ENCODE assay signal across 16 cellular contexts in the genomic region with DNA sequence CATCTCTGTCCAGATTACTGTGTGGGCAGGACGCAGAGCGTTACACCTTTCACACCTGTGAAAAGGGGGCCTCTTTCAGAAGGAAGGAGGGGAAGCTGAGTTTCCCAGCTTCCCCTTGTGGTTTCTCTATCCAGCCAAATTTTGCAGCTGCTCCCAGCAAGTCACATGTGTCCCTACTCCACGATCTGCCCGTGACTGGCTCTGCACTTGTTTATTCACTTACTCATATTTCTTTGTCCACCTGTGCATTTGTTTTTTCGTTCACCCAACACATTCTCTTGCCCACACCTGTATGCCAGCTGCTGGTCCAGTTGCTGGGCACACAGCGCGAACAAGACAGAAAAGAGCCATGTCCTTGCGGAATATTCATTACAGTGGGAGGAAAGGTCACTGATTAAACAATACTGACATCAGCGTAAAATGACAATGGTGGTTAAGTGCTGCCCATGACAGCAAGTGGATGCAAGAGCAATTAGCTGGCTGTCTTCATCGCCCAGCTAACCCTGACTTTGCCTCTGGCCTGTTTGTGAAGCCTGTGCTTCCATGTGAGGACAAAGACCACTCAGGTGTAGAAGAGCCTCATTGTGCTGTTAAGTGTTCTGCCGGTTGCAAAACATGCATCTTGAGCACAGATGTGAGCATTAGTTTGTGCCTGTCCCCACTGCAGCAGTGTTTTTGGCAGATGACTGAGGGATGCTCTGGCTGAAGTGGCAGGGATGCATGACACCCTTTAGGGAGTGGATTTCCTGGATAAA. TPM values are rescaled to one million over a fixed set of nuclear protein-coding genes. Genes with fewer than 3 reads are reported as not detected.
DNase-seq lines count a peak whose midpoint lies in the region; ATAC-seq and TF ChIP-seq lines count a peak whose summit lies in the region.
"Had no signal": no experiment of that assay in that cellular context is flagged by ENCODE, and none has a peak within 500 bp of the region (broad histone marks: within the 10 kb centered on the region; RNA-seq: fewer than 3 reads in every experiment).

No MANE protein-coding gene starts in this region.

- peak overlapping the region; percentile 25 for H4K8ac ChIP-seq in mesenchymal stem cell (ENCODE audit: low read length)

- peak; percentile 20; the same call in 1 of the 2 replicates for ATAC-seq in PC-3
- ATAC-seq in HG02763 (IDR thresholded peaks at IDR 0.05; ENCODE audit: unreplicated experiment) = no peak
- ATAC-seq in HG02623 (IDR thresholded peaks at IDR 0.05; ENCODE audit: unreplicated experiment) = no peak
- ATAC-seq: gastrocnemius medialis, psoas muscle had no signal

- H3K36me3 ChIP-seq in PC-3 (ENCODE audit: low read depth, low read length) (no peaks in the 10 kb centered on the region), mesenchymal stem cell (ENCODE audit: control insufficient read depth in 1 of 2, insufficient read depth in 2 of 2, low read depth in 1 of 2, low read length in 2 of 2) (no peaks in the 10 kb centered on the region)
- H3K36me3 ChIP-seq: cardiac muscle cell, gastrocnemius medialis had no signal

- H3K27ac ChIP-seq in PC-3 (ENCODE audit: low read length) = no peak overlapping the region
- H3K27ac ChIP-seq in mesenchymal stem cell (ENCODE audit: low read length, poor library complexity, severe bottlenecking) = no peak overlapping the region
- H3K27ac ChIP-seq: cardiac muscle cell, gastrocnemius medialis, psoas muscle had no signal

- H3K4me3 ChIP-seq in PC-3 (ENCODE audit: low read length) (no peak overlapping the region), mesenchymal stem cell (ENCODE audit: insufficient read depth in 1 of 2, low read depth in 1 of 2, low read length in 2 of 2) (no peak overlapping the region)
- H3K4me3 ChIP-seq: cardiac muscle cell, gastrocnemius medialis, psoas muscle had no signal

- 81% methylated on average over 11 of the region's 11 CpGs for WGBS in mesenchymal stem cell

- H3K9me2 ChIP-seq in PC-3 (replicated peaks; ENCODE audit: low read length) = no peaks in the 10 kb centered on the region

- no peak overlapping the region for H2BK12ac ChIP-seq in mesenchymal stem cell (ENCODE audit: low read length in 2 of 2)

- TF ChIP-seq CTCF in PC-3 (conservative IDR thresholded peaks at IDR 0.05; ENCODE audit: low read depth, low read length) = no peak

- H3K9me3 ChIP-seq in PC-3 (ENCODE audit: low read length) (no peaks in the 10 kb centered on the region), mesenchymal stem cell (ENCODE audit: control insufficient read depth, low read length) (no peaks in the 10 kb centered on the region)
- H3K9me3 ChIP-seq: gastrocnemius medialis, psoas muscle had no signal

- H3K14ac ChIP-seq in mesenchymal stem cell (ENCODE audit: low read length in 2 of 2) = no peak overlapping the region

- H4K20me1 ChIP-seq in PC-3 (ENCODE audit: low read length) = no peaks in the 10 kb centered on the region

- H4K91ac ChIP-seq in mesenchymal stem cell (ENCODE audit: low read length) = no peak overlapping the region

- no peak overlapping the region for H2BK120ac ChIP-seq in mesenchymal stem cell (ENCODE audit: low read depth, low read length)

- no peak overlapping the region for H3K23ac ChIP-seq in mesenchymal stem cell (ENCODE audit: low read length in 2 of 2)

- H3K79me2 ChIP-seq in PC-3 (ENCODE audit: low read length) = no peaks in the 10 kb centered on the region

- peaks cover 23% of the 10 kb centered on the region for H3K4me1 ChIP-seq in PC-3 (ENCODE audit: insufficient read depth, low read length)
- peaks cover 2% of the 10 kb centered on the region for H3K4me1 ChIP-seq in mesenchymal stem cell (ENCODE audit: control insufficient read depth, insufficient read depth, low read depth, low read length)
- H3K4me1 ChIP-seq: gastrocnemius medialis, psoas muscle had no signal

- no peak overlapping the region for H3K18ac ChIP-seq in mesenchymal stem cell (ENCODE audit: low read depth in 1 of 2, low read length in 2 of 2)

- intact Hi-C loops in PC-3 (cut with micrococcal nuclease) = no loop called here

- H2BK5ac ChIP-seq in mesenchymal stem cell (ENCODE audit: low read depth, low read length, poor library complexity, severe bottlenecking) = no peak overlapping the region

- DNase-seq in DMS153 treated with DMSO at 0.1 percent for 48 hours (lab: John Stamatoyannopoulos, UW; ENCODE audit: unreplicated experiment) (peak; percentile 94), NCI-H2029 treated with DMSO at 0.1 percent for 48 hours (lab: John Stamatoyannopoulos, UW) (peak; percentile 99), PC-3 (peak; percentile 37), mesenchymal stem cell (no peak), SIG-M5 treated with dmso at 0.1 percent for 504 hours (lab: John Stamatoyannopoulos, UW; ENCODE audit: unreplicated experiment) (no peak), T-helper 2 cell (no peak)
- DNase-seq: activated CD4-positive, alpha-beta T cell treated with anti-CD3 and anti-CD28 coated beads for 1 hour; activated naive CD8-positive, alpha-beta T cell treated with anti-CD3 and anti-CD28 coated beads for 36 hours; gastrocnemius medialis; kidney glomerular epithelial cell; OCI-M1; psoas muscle had no signal

- no peak overlapping the region for H2AFZ ChIP-seq in PC-3 (ENCODE audit: low read length)
- no peak overlapping the region for H2AFZ ChIP-seq in mesenchymal stem cell (ENCODE audit: low read depth, low read length)

- H2AK5ac ChIP-seq in mesenchymal stem cell (ENCODE audit: low read length, severe bottlenecking) = no peak overlapping the region

- BruUV-seq in PC-3 (replicated peaks; lab: Mats Ljungman, UMichigan) = no TSS peak

- H3K27me3 ChIP-seq in PC-3 (ENCODE audit: low read length) (no peaks in the 10 kb centered on the region), mesenchymal stem cell (ENCODE audit: control insufficient read depth in 1 of 2, insufficient read depth in 1 of 2, low read length in 2 of 2) (peaks cover 23 to 45% of the 10 kb centered on the region in 2 experiments)
- H3K27me3 ChIP-seq: cardiac muscle cell, gastrocnemius medialis had no signal

- H3K9ac ChIP-seq in PC-3 (ENCODE audit: low read length) (no peak overlapping the region), mesenchymal stem cell (ENCODE audit: low read length) (no peak overlapping the region)

- no peak overlapping the region for H3K4ac ChIP-seq in mesenchymal stem cell (ENCODE audit: low read depth in 1 of 2, low read length in 2 of 2)

- H3K4me2 ChIP-seq in PC-3 (ENCODE audit: low read length) (no peak overlapping the region), mesenchymal stem cell (ENCODE audit: low read length, poor library complexity, severe bottlenecking) (no peak overlapping the region)

- no peak overlapping the region for H2BK15ac ChIP-seq in mesenchymal stem cell (ENCODE audit: low read depth, poor library complexity, severe bottlenecking)

- H3F3A ChIP-seq in PC-3 (ENCODE audit: low read length, unreplicated experiment) = no peaks in the 10 kb centered on the region

- no peaks in the 10 kb centered on the region for H3K79me1 ChIP-seq in mesenchymal stem cell (replicated peaks; ENCODE audit: low read length, poor library complexity, severe bottlenecking)

- POLR2A ChIA-PET in PC-3 (lab: Charles Lee; ENCODE audit: unreplicated experiment) = interaction anchor here (0.6 kb wide), 1 partner anchor 110 kb away, joined by 3 read pairs; no protein-coding TSS in a partner anchor

- CTCF ChIA-PET in PC-3 (lab: Charles Lee) = no interaction called here

RNA-seq across cellular contexts. Expression of a gene that starts 28.6 kb away (rescaled TPM):
- total RNA-seq in PC-3 (2014; rRNA removed) = 42.7 and 47.5 TPM in 2 replicates
- 1.8 TPM for polyA plus RNA-seq in mesenchymal stem cell (2013, experiment 1 of 2)
- polyA plus RNA-seq in mesenchymal stem cell (2013, experiment 2 of 2) = 2.1 TPM
- total RNA-seq: B cell, gastrocnemius medialis, psoas muscle had no signal

Comparison
In these comparisons a context has a peak if more than half of its experiments do, and no peak if none do; other contexts are left out.
1. DNase-seq: peak in DMS153 treated with DMSO at 0.1 percent for 48 hours (single experiment), NCI-H2029 treated with DMSO at 0.1 percent for 48 hours (single experiment) and PC-3 (single experiment); none in mesenchymal stem cell (single experiment), SIG-M5 treated with dmso at 0.1 percent for 504 hours (single experiment) and T-helper 2 cell (0 of 5).